In the genomic region with DNA sequence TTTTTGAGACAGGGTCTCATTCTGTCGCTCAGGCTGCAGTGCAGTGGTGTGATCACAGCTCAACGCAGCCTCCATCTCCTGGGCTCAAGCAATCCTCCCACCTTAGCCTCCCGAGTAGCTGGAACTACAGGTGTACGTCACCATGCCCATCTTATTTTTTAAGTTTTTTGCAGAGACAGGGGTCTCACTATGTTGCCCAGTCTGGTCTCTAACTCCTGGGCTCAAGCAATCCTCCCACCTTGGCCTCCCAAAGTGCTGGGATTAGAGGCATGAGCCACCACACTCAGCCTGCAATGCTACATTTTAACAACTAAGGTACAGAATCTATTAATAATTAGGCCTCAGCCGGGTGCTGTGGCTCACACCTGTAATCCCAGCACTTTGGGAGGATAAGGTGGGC, we compare ENCODE assay signal across 2 cellular contexts.
TF ChIP-seq lines count a peak whose summit lies in the region.

No MANE protein-coding gene starts in this region.

TF ChIP-seq in WTC11, 78 proteins besides CTCF, POLR2A, EP300 and RAD21:
- TF ChIP-seq ZNF121 (CRISPR knock-in tag; IDR thresholded peaks at IDR 0.05) = peak; percentile 74

TF ChIP-seq in HepG2, 621 proteins besides CTCF, POLR2A, EP300 and RAD21:
- peak; percentile 34 for TF ChIP-seq ZNF121 (CRISPR knock-in tag; IDR thresholded peaks at IDR 0.05)
